In genomic region chr3:188792788-188793187, GRCh38 we compare ENCODE assay signal across 12 cellular contexts.
DNase-seq lines count a peak whose midpoint lies in the region; ATAC-seq and TF ChIP-seq lines count a peak whose summit lies in the region.
"Had no signal": no experiment of that assay in that cellular context is flagged by ENCODE, and none has a peak within 500 bp of the region (broad histone marks: within the 10 kb centered on the region; RNA-seq: fewer than 3 reads in every experiment).

No MANE protein-coding gene starts in this region.

- POLR2A ChIA-PET in CD8-positive, alpha-beta T cell (lab: Charles Lee), result no interaction called here

- H3K27me3 Mint-ChIP-seq in CD8-positive, alpha-beta T cell (ENCODE audit: low read depth), result no peaks in the 10 kb centered on the region
- no peaks in the 10 kb centered on the region for H3K27me3 Mint-ChIP-seq in activated T-cell treated with anti-CD3 and anti-CD28 coated beads, Interleukin-2, amount 50 U/mL, for 4 hours (ENCODE audit: low read depth)
- H3K27me3 Mint-ChIP-seq: activated T-cell treated with anti-CD3 and anti-CD28 coated beads, Interleukin-2, amount 50 U/mL, for 24 hours; B cell had no signal

- DNase-seq in activated CD4-positive, alpha-beta T cell treated with anti-CD3 and anti-CD28 coated beads for 48 hours, result peak; percentile 14
- no peak for DNase-seq in activated CD4-positive, alpha-beta T cell treated with anti-CD3 and anti-CD28 coated beads, Interleukin-2, amount 50 U/mL, for 1 hour
- DNase-seq in anterior cingulate cortex (lab: John Stamatoyannopoulos, UW) (peak in 31 of 58 donors; percentile 2 to 58 (median 24)), iPS-NIHi11 (ENCODE audit: low spot score) (peak; percentile 55), substantia nigra (lab: John Stamatoyannopoulos, UW) (peak in 35 of 49 donors; percentile 3 to 68 (median 40)), NCI-H1694 treated with DMSO at 0.1 percent for 48 hours (lab: John Stamatoyannopoulos, UW) (no peak)
- DNase-seq in CD8-positive, alpha-beta T cell, result no peak
- DNase-seq in activated T-cell treated with anti-CD3 and anti-CD28 coated beads, Interleukin-2, amount 50 U/mL, for 4 hours, result no peak
- DNase-seq: activated T-cell treated with anti-CD3 and anti-CD28 coated beads, Interleukin-2, amount 50 U/mL, for 24 hours; NCI-H1092; occipital lobe had no signal

- peaks cover 6% of the 10 kb centered on the region for H3K36me3 Mint-ChIP-seq in CD8-positive, alpha-beta T cell
- H3K36me3 Mint-ChIP-seq in activated T-cell treated with anti-CD3 and anti-CD28 coated beads, Interleukin-2, amount 50 U/mL, for 4 hours (ENCODE audit: insufficient read depth), result peaks cover 14% of the 10 kb centered on the region

- H3K9me3 ChIP-seq in CD8-positive, alpha-beta T cell (ENCODE audit: low read length), result no peaks in the 10 kb centered on the region

- H3K36me3 ChIP-seq in CD8-positive, alpha-beta T cell (ENCODE audit: insufficient read depth, low read length), result no peaks in the 10 kb centered on the region

- no peak overlapping the region for H3K27ac Mint-ChIP-seq in CD8-positive, alpha-beta T cell
- H3K27ac Mint-ChIP-seq: activated T-cell treated with anti-CD3 and anti-CD28 coated beads, Interleukin-2, amount 50 U/mL, for 24 hours; B cell had no signal

- H3K9me3 Mint-ChIP-seq in CD8-positive, alpha-beta T cell, result no peaks in the 10 kb centered on the region
- H3K9me3 Mint-ChIP-seq in activated T-cell treated with anti-CD3 and anti-CD28 coated beads, Interleukin-2, amount 50 U/mL, for 4 hours, result no peaks in the 10 kb centered on the region
- H3K9me3 Mint-ChIP-seq: activated T-cell treated with anti-CD3 and anti-CD28 coated beads, Interleukin-2, amount 50 U/mL, for 24 hours had no signal

- ATAC-seq in CD8-positive, alpha-beta T cell, result no peak
- no peak for ATAC-seq in activated T-cell treated with anti-CD3 and anti-CD28 coated beads, Interleukin-2, amount 50 U/mL, for 4 hours

- H3K4me3 Mint-ChIP-seq in CD8-positive, alpha-beta T cell, result no peak overlapping the region
- no peak overlapping the region for H3K4me3 Mint-ChIP-seq in activated T-cell treated with anti-CD3 and anti-CD28 coated beads, Interleukin-2, amount 50 U/mL, for 4 hours
- H3K4me3 Mint-ChIP-seq: activated T-cell treated with anti-CD3 and anti-CD28 coated beads, Interleukin-2, amount 50 U/mL, for 24 hours; B cell had no signal

- CTCF ChIA-PET in CD8-positive, alpha-beta T cell (lab: Charles Lee), result interaction anchor here (0.9 kb wide), 1 partner anchor 9 kb away, joined by 3 read pairs; no protein-coding TSS in a partner anchor

- H3K4me3 ChIP-seq in CD8-positive, alpha-beta T cell (ENCODE audit: low read depth, low read length), result no peak overlapping the region

- no peaks in the 10 kb centered on the region for H3K27me3 ChIP-seq in CD8-positive, alpha-beta T cell (ENCODE audit: insufficient read depth, low read length)

- no peaks in the 10 kb centered on the region for H3K4me1 Mint-ChIP-seq in CD8-positive, alpha-beta T cell (ENCODE audit: low read depth)
- peaks cover 5% of the 10 kb centered on the region for H3K4me1 Mint-ChIP-seq in activated T-cell treated with anti-CD3 and anti-CD28 coated beads, Interleukin-2, amount 50 U/mL, for 4 hours (ENCODE audit: low read depth)

- intact Hi-C loops in CD8-positive, alpha-beta T cell (cut with DNase I, micrococcal nuclease), result no loop called here

- no peak for TF ChIP-seq CTCF in CD8-positive, alpha-beta T cell (IDR thresholded peaks at IDR 0.05)

- no peak overlapping the region for H3K27ac ChIP-seq in substantia nigra (ENCODE audit: low read depth, low read length, poor library complexity, severe bottlenecking)
- H3K27ac ChIP-seq in CD8-positive, alpha-beta T cell (ENCODE audit: low read depth, low read length), result no peak overlapping the region

- H3K4me1 ChIP-seq in CD8-positive, alpha-beta T cell (ENCODE audit: insufficient read depth, low read length), result peaks cover 7% of the 10 kb centered on the region

Comparison
In these comparisons a context has a peak if more than half of its experiments do, and no peak if none do; other contexts are left out.
1. DNase-seq: peak in activated CD4-positive, alpha-beta T cell treated with anti-CD3 and anti-CD28 coated beads for 48 hours (single experiment), anterior cingulate cortex (31 of 58), iPS-NIHi11 (single experiment) and substantia nigra (35 of 49); none in activated CD4-positive, alpha-beta T cell treated with anti-CD3 and anti-CD28 coated beads, Interleukin-2, amount 50 U/mL, for 1 hour (single experiment), NCI-H1694 treated with DMSO at 0.1 percent for 48 hours (single experiment), CD8-positive, alpha-beta T cell (0 of 7) and activated T-cell treated with anti-CD3 and anti-CD28 coated beads, Interleukin-2, amount 50 U/mL, for 4 hours (single experiment).